ENCODE assay signal across 22 cellular contexts in the genomic region with DNA sequence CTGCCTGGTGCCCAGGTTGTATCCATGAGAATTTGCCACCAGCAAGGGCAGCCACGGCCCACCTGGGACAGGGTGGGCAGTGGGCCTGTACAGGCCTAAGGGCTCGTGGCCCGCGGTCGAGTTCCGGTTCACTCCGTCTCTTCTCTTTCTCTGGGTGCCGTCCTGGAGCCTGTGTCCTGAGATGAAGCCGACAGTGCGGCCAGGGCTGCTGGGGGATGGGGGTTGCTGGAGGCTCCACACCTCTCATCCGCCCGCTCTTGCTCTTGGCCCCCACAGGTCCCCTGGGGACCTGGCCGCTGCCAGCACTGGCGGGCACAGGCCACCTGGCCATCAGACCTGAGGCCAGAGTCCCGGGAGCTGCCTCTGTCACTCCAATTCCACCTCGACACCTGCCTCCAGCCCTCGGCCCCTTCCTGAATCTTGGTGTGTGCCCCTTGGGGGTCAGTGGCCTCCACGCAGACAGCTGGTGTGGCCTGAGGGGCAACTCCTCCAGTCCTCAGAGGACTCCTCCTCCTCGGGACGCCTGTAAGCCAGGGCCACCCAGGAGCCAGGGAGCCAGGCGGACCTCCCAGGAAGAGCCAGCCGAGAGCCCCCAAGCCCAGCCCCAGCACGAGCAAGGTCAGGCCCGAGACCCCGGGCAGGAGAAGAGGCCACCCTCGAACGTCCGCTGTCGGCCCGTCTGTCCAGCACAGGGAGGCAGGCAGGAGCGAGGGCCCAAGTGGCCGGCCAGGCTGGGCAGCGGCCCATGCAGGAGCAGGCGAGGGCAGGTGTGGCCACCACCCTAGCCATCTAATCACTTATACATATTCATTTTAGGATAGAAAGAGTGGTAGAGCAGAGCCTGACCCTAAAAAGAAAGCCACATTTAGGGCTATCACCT. TPM values are rescaled to one million over a fixed set of nuclear protein-coding genes. Genes with fewer than 3 reads are reported as not detected.
DNase-seq lines count a peak whose midpoint lies in the region; ATAC-seq and TF ChIP-seq lines count a peak whose summit lies in the region.
"Had no signal": no experiment of that assay in that cellular context is flagged by ENCODE, and none has a peak within 500 bp of the region (broad histone marks: within the 10 kb centered on the region; RNA-seq: fewer than 3 reads in every experiment).

No MANE protein-coding gene starts in this region.

- H2AK5ac ChIP-seq in neuronal stem cell (ENCODE audit: low read depth, low read length) = peak overlapping the region; percentile 63

- no peak overlapping the region for H3K4me2 ChIP-seq in neuronal stem cell (ENCODE audit: insufficient read depth, low read length, poor library complexity, severe bottlenecking)
- H3K4me2 ChIP-seq: A549 had no signal

- H3K4ac ChIP-seq in neuronal stem cell (ENCODE audit: low read length) = no peak overlapping the region

- H3K9me3 ChIP-seq in SJCRH30 (replicated peaks) (no peaks in the 10 kb centered on the region), neuronal stem cell (replicated peaks in 1 of 2; ENCODE audit: control insufficient read depth in 2 of 2, insufficient read depth in 1 of 2, low read depth in 1 of 2, low read length in 2 of 2) (peaks cover 0 to 2% of the 10 kb centered on the region in 2 donors)
- H3K9me3 ChIP-seq: A549, BE2C had no signal

- H3K9ac ChIP-seq in neuronal stem cell (ENCODE audit: low read depth, low read length, poor library complexity) = no peak overlapping the region

- no peak overlapping the region for H2BK120ac ChIP-seq in neuronal stem cell (ENCODE audit: low read depth, low read length)

- peak overlapping the region; percentile 84 for H2BK12ac ChIP-seq in neuronal stem cell (ENCODE audit: low read length)

- H4K91ac ChIP-seq in neuronal stem cell (ENCODE audit: low read depth, low read length, poor library complexity) = no peak overlapping the region

- H3K14ac ChIP-seq in neuronal stem cell (ENCODE audit: low read length) = peak overlapping the region; percentile 82

- WGBS in neuronal stem cell (ENCODE audit: extremely low coverage in 2 of 2, insufficient read length in 2 of 2, insufficient replicate concordance in 1 of 2), 2 donors = no CpG with 5 or more reads among the region's 34 CpGs

- no peaks in the 10 kb centered on the region for H3K36me3 ChIP-seq in H7 (replicated peaks; ENCODE audit: control insufficient read depth, insufficient read depth, low read length)
- H3K36me3 ChIP-seq in SJCRH30 = no peaks in the 10 kb centered on the region
- H3K36me3 ChIP-seq in neuronal stem cell (replicated peaks in 1 of 2; ENCODE audit: control insufficient read depth in 2 of 2, insufficient read depth in 2 of 2, low read length in 2 of 2) = no peaks in the 10 kb centered on the region
- H3K36me3 ChIP-seq: BE2C had no signal

- H3K4me1 ChIP-seq in SJCRH30 (peaks cover 37% of the 10 kb centered on the region), neuronal stem cell (ENCODE audit: control insufficient read depth in 2 of 2, insufficient read depth in 1 of 2, low read depth in 1 of 2, low read length in 2 of 2) (peaks cover 7 to 23% of the 10 kb centered on the region in 2 donors)
- H3K4me1 ChIP-seq: BE2C had no signal

- peak overlapping the region; percentile 43 for H4K8ac ChIP-seq in neuronal stem cell (ENCODE audit: low read depth, low read length)

- DNase-seq in H7 (peak; percentile 66), SJCRH30 (peak; percentile 85 to 89), neuronal stem cell (ENCODE audit: low spot score) (no peak), amygdala (lab: John Stamatoyannopoulos, UW) (no peak), SW 1271 (lab: John Stamatoyannopoulos, UW) (no peak)
- DNase-seq: 8988T; ACHN; AML-193; BE2C; C1 segment of cervical spinal cord; Calu3; CD4-positive, alpha-beta memory T cell; COR-L47; DND-41; H9; HFFc6 had no signal

- peak overlapping the region; percentile 71 for H3K18ac ChIP-seq in neuronal stem cell (ENCODE audit: low read length)

- peaks cover 2% of the 10 kb centered on the region for H3K79me1 ChIP-seq in neuronal stem cell (ENCODE audit: low read depth, low read length)

- H2BK15ac ChIP-seq in neuronal stem cell (ENCODE audit: low read length) = peak overlapping the region; percentile 64

- H2BK5ac ChIP-seq in neuronal stem cell (ENCODE audit: low read length) = no peak overlapping the region

- no peak overlapping the region for H2AFZ ChIP-seq in neuronal stem cell (ENCODE audit: low read length)

- peak overlapping the region; percentile 55 for H3K23ac ChIP-seq in neuronal stem cell (ENCODE audit: low read depth, low read length, poor library complexity)

- ATAC-seq in HG02798 (IDR thresholded peaks at IDR 0.05; ENCODE audit: poor library complexity, unreplicated experiment) = no peak
- ATAC-seq in GM18909 (IDR thresholded peaks at IDR 0.05; ENCODE audit: poor library complexity, unreplicated experiment) = no peak
- ATAC-seq: A549, HCT116 had no signal

- H3K4me3 ChIP-seq in H7 (ENCODE audit: insufficient read depth, low read depth, low read length) = no peak overlapping the region
- peak overlapping the region; percentile 45 for H3K4me3 ChIP-seq in SJCRH30
- no peak overlapping the region for H3K4me3 ChIP-seq in neuronal stem cell (ENCODE audit: low read length in 2 of 2)
- H3K4me3 ChIP-seq: A549 had no signal

- H3K27me3 ChIP-seq in H7 (ENCODE audit: control insufficient read depth, insufficient read depth, low read length) = peaks cover 83% of the 10 kb centered on the region
- peaks cover 32% of the 10 kb centered on the region for H3K27me3 ChIP-seq in SJCRH30
- H3K27me3 ChIP-seq in neuronal stem cell (ENCODE audit: control insufficient read depth in 3 of 3, insufficient read depth in 3 of 3, low read depth in 1 of 3, low read length in 3 of 3) = peaks cover 32 to 93% (median 92%) of the 10 kb centered on the region in 3 experiments

- TF ChIP-seq CTCF in 22Rv1 (IDR thresholded peaks at IDR 0.05) = no peak

- H3K27ac ChIP-seq in 22Rv1 (0 out of 2 replicates have a peak overlapping the region, but pooled peaks have one; percentile 93), SJCRH30 (peak overlapping the region; percentile 17; the same call in 1 of the 2 replicates), neuronal stem cell (replicated peaks; ENCODE audit: low read length) (no peak overlapping the region)
- H3K27ac ChIP-seq: A549 had no signal

RNA-seq across cellular contexts. Expression of a gene that starts 5.2 kb away (rescaled TPM):
- 0.59 and 0.67 TPM in 2 replicates for total RNA-seq in H7 (2014; rRNA removed; shearing (Covaris generic))
- total RNA-seq in SJCRH30 (2014; rRNA removed; shearing (Covaris generic)) = 0.24 and 0.53 TPM in 2 replicates
- polyA plus RNA-seq in neuronal stem cell (2013, experiment 1 of 2) = 1.2 TPM
- 1.3 TPM for polyA plus RNA-seq in neuronal stem cell (2013, experiment 2 of 2)
- total RNA-seq: CD4-positive, alpha-beta memory T cell; HFFc6 had no signal
- polyA plus RNA-seq: CD4-positive, alpha-beta memory T cell had no signal

RNA-seq across cellular contexts. Expression of a gene that starts 7.2 kb away (rescaled TPM):
- not detected in 2 replicates for total RNA-seq in H7 (2014; rRNA removed; shearing (Covaris generic))
- total RNA-seq in SJCRH30 (2014; rRNA removed; shearing (Covaris generic)) = not detected in 2 replicates
- not detected for polyA plus RNA-seq in neuronal stem cell (2013, experiment 1 of 2)
- not detected for polyA plus RNA-seq in neuronal stem cell (2013, experiment 2 of 2)
- total RNA-seq: Calu3; CD4-positive, alpha-beta memory T cell; H1; H9; HFFc6 had no signal
- polyA plus RNA-seq: A549; CD4-positive, alpha-beta memory T cell; H1 had no signal

RNA-seq across cellular contexts. Expression of a gene that starts 23.8 kb away (rescaled TPM):
- 26.2 and 37.0 TPM in 2 replicates for total RNA-seq in H7 (2014; rRNA removed; shearing (Covaris generic))
- total RNA-seq in SJCRH30 (2014; rRNA removed; shearing (Covaris generic)) = 29.7 and 38.7 TPM in 2 replicates
- polyA plus RNA-seq in neuronal stem cell (2013, experiment 1 of 2) = 16.9 TPM
- 16.3 TPM for polyA plus RNA-seq in neuronal stem cell (2013, experiment 2 of 2)

RNA-seq across cellular contexts. Expression of a gene that starts 23.9 kb away (rescaled TPM):
- 109 and 143 TPM in 2 replicates for total RNA-seq in H7 (2014; rRNA removed; shearing (Covaris generic))
- total RNA-seq in SJCRH30 (2014; rRNA removed; shearing (Covaris generic)) = 73.0 and 88.1 TPM in 2 replicates
- polyA plus RNA-seq in neuronal stem cell (2013, experiment 1 of 2) = 55.4 TPM
- polyA plus RNA-seq in neuronal stem cell (2013, experiment 2 of 2) = 54.1 TPM

RNA-seq across cellular contexts. Expression of a gene that starts 25.7 kb away (rescaled TPM):
- total RNA-seq in H7 (2014; rRNA removed; shearing (Covaris generic)) = 0.33 and 0.52 TPM in 2 replicates
- total RNA-seq in SJCRH30 (2014; rRNA removed; shearing (Covaris generic)) = 0.49 and 2.0 TPM in 2 replicates
- 0.20 TPM for polyA plus RNA-seq in neuronal stem cell (2013, experiment 1 of 2)
- polyA plus RNA-seq in neuronal stem cell (2013, experiment 2 of 2) = 0.07 TPM
- total RNA-seq: CD4-positive, alpha-beta memory T cell had no signal
- polyA plus RNA-seq: CD4-positive, alpha-beta memory T cell had no signal

Comparison
In these comparisons a context has a peak if more than half of its experiments do, and no peak if none do; other contexts are left out.
1. DNase-seq: peak in H7 (single experiment) and SJCRH30 (2 of 2); none in neuronal stem cell (single experiment), amygdala (0 of 56) and SW 1271 (0 of 2).